Comparison of ENCODE assay signal across 21 cellular contexts in genomic region chr13:49021953-49022352, GRCh38. TPM values are rescaled to one million over a fixed set of nuclear protein-coding genes. Genes with fewer than 3 reads are reported as not detected.
DNase-seq lines count a peak whose midpoint lies in the region; ATAC-seq lines count a peak whose summit lies in the region.
"Had no signal": no experiment of that assay in that cellular context is flagged by ENCODE, and none has a peak within 500 bp of the region (broad histone marks: within the 10 kb centered on the region; RNA-seq: fewer than 3 reads in every experiment).

No MANE protein-coding gene starts in this region.

- CTCF ChIA-PET in activated naive CD4-positive, alpha-beta T cell treated with anti-CD3 and anti-CD28 coated beads for 36 hours (lab: Charles Lee), result interaction anchor here (0.9 kb wide), 1 partner anchor 25 kb away, joined by 3 read pairs; no protein-coding TSS in a partner anchor

- H3K36me3 ChIP-seq in adipocyte (ENCODE audit: control insufficient read depth, insufficient read depth, low read length, severe bottlenecking) (no peaks in the 10 kb centered on the region), iPS-20b (ENCODE audit: insufficient read depth, low read depth, low read length) (peaks cover 4% of the 10 kb centered on the region), skeletal muscle satellite cell (ENCODE audit: insufficient read depth, low read length) (peaks cover 13% of the 10 kb centered on the region)
- H3K36me3 ChIP-seq: cardiac muscle cell, heart left ventricle, lower lobe of right lung, upper lobe of left lung had no signal

- H3K27me3 ChIP-seq in adipocyte (replicated peaks; ENCODE audit: control insufficient read depth, insufficient read depth, low read length) (no peaks in the 10 kb centered on the region), iPS-20b (ENCODE audit: insufficient read depth, low read length) (no peaks in the 10 kb centered on the region), skeletal muscle satellite cell (ENCODE audit: control insufficient read depth, insufficient read depth, low read length) (no peaks in the 10 kb centered on the region)
- H3K27me3 ChIP-seq: BLaER1, cardiac muscle cell, heart left ventricle, upper lobe of left lung had no signal

- H3K27ac ChIP-seq in iPS-20b (ENCODE audit: low read length), result no peak overlapping the region
- H3K27ac ChIP-seq: BLaER1, cardiac muscle cell, heart left ventricle, lower lobe of right lung, upper lobe of left lung had no signal

- H3K27ac Mint-ChIP-seq in activated naive CD4-positive, alpha-beta T cell treated with anti-CD3 and anti-CD28 coated beads, Interleukin-2, amount 50 U/mL, for 24 hours, result peak overlapping the region; percentile 72
- no peak overlapping the region for H3K27ac Mint-ChIP-seq in activated naive CD4-positive, alpha-beta T cell treated with anti-CD3 and anti-CD28 coated beads for 36 hours

- H3K4me1 ChIP-seq in adipocyte (ENCODE audit: control insufficient read depth, insufficient read depth, low read length) (peaks cover 29% of the 10 kb centered on the region), iPS-20b (ENCODE audit: insufficient read depth, low read length) (peaks cover 30% of the 10 kb centered on the region), skeletal muscle satellite cell (ENCODE audit: control insufficient read depth, insufficient read depth, low read length) (peaks cover 42% of the 10 kb centered on the region)
- H3K4me1 ChIP-seq: BLaER1, lower lobe of right lung, upper lobe of left lung had no signal

- no peak for DNase-seq in activated naive CD4-positive, alpha-beta T cell treated with anti-CD3 and anti-CD28 coated beads for 36 hours
- DNase-seq in adipocyte (ENCODE audit: low read depth) (no peak), NCI-H1694 (lab: John Stamatoyannopoulos, UW) (no peak)
- no peak for DNase-seq in stimulated activated CD8-positive, alpha-beta memory T cell treated with anti-CD3 and anti-CD28 coated beads, Interleukin-4, amount 100 ng/mL, for 48 hours
- DNase-seq: activated CD4-positive, alpha-beta T cell treated with anti-CD3 and anti-CD28 coated beads, Interleukin-2, amount 50 U/mL, for 48 hours; activated CD8-positive, alpha-beta memory T cell treated with anti-CD3 and anti-CD28 coated beads, Interleukin-2, amount 50 U/mL, for 48 hours; activated effector memory CD4-positive, alpha-beta T cell treated with anti-CD3 and anti-CD28 coated beads, Interleukin-2, amount 50 U/mL, for 16 hours; COR-L47; cortex of kidney; heart left ventricle; lower lobe of right lung; NCI-H1417; NCI-H526 treated with DMSO at 0.1 percent for 48 hours; upper lobe of left lung had no signal

- H3K4me2 ChIP-seq in skeletal muscle satellite cell (ENCODE audit: low read length), result peak overlapping the region; percentile 81
- H3K4me2 ChIP-seq: BLaER1 had no signal

- H3K4me1 Mint-ChIP-seq in activated naive CD4-positive, alpha-beta T cell treated with anti-CD3 and anti-CD28 coated beads, Interleukin-2, amount 50 U/mL, for 24 hours, result peaks cover 30% of the 10 kb centered on the region
- H3K4me1 Mint-ChIP-seq in activated naive CD4-positive, alpha-beta T cell treated with anti-CD3 and anti-CD28 coated beads for 36 hours (ENCODE audit: low read depth), result peaks cover 29% of the 10 kb centered on the region

- no peak overlapping the region for H3K4me3 Mint-ChIP-seq in activated naive CD4-positive, alpha-beta T cell treated with anti-CD3 and anti-CD28 coated beads, Interleukin-2, amount 50 U/mL, for 24 hours
- no peak overlapping the region for H3K4me3 Mint-ChIP-seq in activated naive CD4-positive, alpha-beta T cell treated with anti-CD3 and anti-CD28 coated beads for 36 hours

- H3K36me3 Mint-ChIP-seq in activated naive CD4-positive, alpha-beta T cell treated with anti-CD3 and anti-CD28 coated beads, Interleukin-2, amount 50 U/mL, for 24 hours, result peaks cover 22% of the 10 kb centered on the region
- peaks cover 33% of the 10 kb centered on the region for H3K36me3 Mint-ChIP-seq in activated naive CD4-positive, alpha-beta T cell treated with anti-CD3 and anti-CD28 coated beads for 36 hours (ENCODE audit: low read depth)

- H3K4me3 ChIP-seq in adipocyte (ENCODE audit: low read length) (no peak overlapping the region), iPS-20b (ENCODE audit: low read length) (peak overlapping the region; percentile 28; the same call in 1 of the 2 replicates), skeletal muscle satellite cell (ENCODE audit: low read length) (peak overlapping the region; percentile 5)
- H3K4me3 ChIP-seq: BLaER1, cardiac muscle cell, heart left ventricle, lower lobe of right lung, upper lobe of left lung had no signal

- no peak for ATAC-seq in activated CD4-positive, CD25-positive, alpha-beta regulatory T cell treated with anti-CD3 and anti-CD28 coated beads, Interleukin-2, amount 50 U/mL, for 24 hours
- ATAC-seq: heart left ventricle, HepG2, lower lobe of right lung had no signal

- intact Hi-C loops in activated naive CD4-positive, alpha-beta T cell treated with anti-CD3 and anti-CD28 coated beads for 36 hours (cut with micrococcal nuclease), result loop anchor here (2.0 to 5.0 kb wide), 3 partner anchors 129 to 195 kb away; no protein-coding TSS in a partner anchor

- H3K9ac ChIP-seq in adipocyte (ENCODE audit: low read length), result peak overlapping the region; percentile 33
- H3K9ac ChIP-seq in iPS-20b (ENCODE audit: low read depth, low read length), result no peak overlapping the region
- H3K9ac ChIP-seq in skeletal muscle satellite cell (ENCODE audit: low read depth, low read length), result peak overlapping the region; percentile 82
- H3K9ac ChIP-seq: BLaER1 had no signal

- no peaks in the 10 kb centered on the region for H3K27me3 Mint-ChIP-seq in activated naive CD4-positive, alpha-beta T cell treated with anti-CD3 and anti-CD28 coated beads, Interleukin-2, amount 50 U/mL, for 24 hours
- no peaks in the 10 kb centered on the region for H3K27me3 Mint-ChIP-seq in activated naive CD4-positive, alpha-beta T cell treated with anti-CD3 and anti-CD28 coated beads for 36 hours (ENCODE audit: low read depth)

- H3K9me3 Mint-ChIP-seq in activated naive CD4-positive, alpha-beta T cell treated with anti-CD3 and anti-CD28 coated beads, Interleukin-2, amount 50 U/mL, for 24 hours, result no peaks in the 10 kb centered on the region
- H3K9me3 Mint-ChIP-seq in activated naive CD4-positive, alpha-beta T cell treated with anti-CD3 and anti-CD28 coated beads for 36 hours, result peaks cover 1% of the 10 kb centered on the region

- peaks cover 6% of the 10 kb centered on the region for H3K9me3 ChIP-seq in adipocyte (ENCODE audit: control insufficient read depth, low read length)
- no peaks in the 10 kb centered on the region for H3K9me3 ChIP-seq in iPS-20b (ENCODE audit: insufficient read depth, low read depth, low read length)
- no peaks in the 10 kb centered on the region for H3K9me3 ChIP-seq in skeletal muscle satellite cell (replicated peaks; ENCODE audit: low read length)
- H3K9me3 ChIP-seq: upper lobe of left lung had no signal

RNA-seq across cellular contexts. Expression of gene FNDC3A, which starts 46.2 kb away (rescaled TPM):
- 10 to 100 TPM; 17.1 to 18.3 TPM for total RNA-seq in activated naive CD4-positive, alpha-beta T cell treated with anti-CD3 and anti-CD28 coated beads for 36 hours
- 46.7 and 58.6 TPM in 2 replicates for total RNA-seq in skeletal muscle satellite cell (2012; rRNA removed)
